ENCODE assay signal across 10 cellular contexts in the genomic region with DNA sequence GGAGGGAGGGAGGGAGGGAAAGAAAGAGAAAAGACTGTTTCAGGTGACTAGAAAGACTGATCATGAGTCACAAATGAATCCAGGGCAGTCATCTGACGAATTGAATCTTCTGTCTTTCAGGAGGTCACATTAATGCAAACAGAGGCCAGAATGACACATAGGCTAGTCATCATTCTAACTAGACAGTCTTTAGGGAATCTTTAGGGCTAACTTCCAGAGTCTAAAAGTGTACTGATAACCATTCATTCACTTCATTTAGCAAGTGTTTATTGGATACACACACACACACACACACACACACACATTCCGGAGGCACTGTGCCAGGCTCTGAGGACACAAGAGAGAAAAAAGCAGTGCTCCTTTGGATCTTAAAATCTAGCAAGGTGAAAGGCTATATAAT.
DNase-seq lines count a peak whose midpoint lies in the region; TF ChIP-seq lines count a peak whose summit lies in the region.
"Had no signal": no experiment of that assay in that cellular context is flagged by ENCODE, and none has a peak within 500 bp of the region (broad histone marks: within the 10 kb centered on the region; RNA-seq: fewer than 3 reads in every experiment).

No MANE protein-coding gene starts in this region.

- H3K9me3 ChIP-seq in breast epithelium = no peaks in the 10 kb centered on the region

- peaks cover 10% of the 10 kb centered on the region for H3K27me3 Mint-ChIP-seq in activated T-cell treated with anti-CD3 and anti-CD28 coated beads, Interleukin-2, amount 50 U/mL, for 24 hours

- H3K36me3 Mint-ChIP-seq in activated T-cell treated with anti-CD3 and anti-CD28 coated beads, Interleukin-2, amount 50 U/mL, for 24 hours (ENCODE audit: low read depth) = no peaks in the 10 kb centered on the region

- no peak for TF ChIP-seq POLR2A in breast epithelium (IDR thresholded peaks at IDR 0.05)

- no peaks in the 10 kb centered on the region for H3K27me3 ChIP-seq in breast epithelium

- no peaks in the 10 kb centered on the region for H3K4me1 Mint-ChIP-seq in activated T-cell treated with anti-CD3 and anti-CD28 coated beads, Interleukin-2, amount 50 U/mL, for 24 hours (ENCODE audit: low read depth)

- DNase-seq in EH (ENCODE audit: low read depth) (peak; percentile 87), HS-27A (ENCODE audit: low read depth) (peak; percentile 60), breast epithelium (ENCODE audit: low spot score in 2 of 2) (no peak), non-pigmented ciliary epithelial cell (ENCODE audit: low read depth) (peak; percentile 68), Ammon's horn (ENCODE audit: low spot score) (no peak), middle frontal gyrus (ENCODE audit: extremely low spot score, low spot score) (no peak), activated gamma-delta T cell (lab: John Stamatoyannopoulos, UW) (no peak)
- no peak for DNase-seq in activated T-cell treated with anti-CD3 and anti-CD28 coated beads, Interleukin-2, amount 50 U/mL, for 24 hours
- DNase-seq: PC-9 had no signal

- intact Hi-C loops in breast epithelium (cut with DNase I; ENCODE audit: low total_unique reads) = no loop called here

- H3K27ac ChIP-seq in breast epithelium = peak overlapping the region; percentile 25 to 32
- H3K27ac ChIP-seq: PC-9 had no signal

- H3K4me3 Mint-ChIP-seq in activated T-cell treated with anti-CD3 and anti-CD28 coated beads, Interleukin-2, amount 50 U/mL, for 24 hours = no peak overlapping the region

- no peaks in the 10 kb centered on the region for H3K9me3 Mint-ChIP-seq in activated T-cell treated with anti-CD3 and anti-CD28 coated beads, Interleukin-2, amount 50 U/mL, for 24 hours
- H3K9me3 Mint-ChIP-seq: activated T-helper 2 cell treated with anti-CD3 and anti-CD28 coated beads, Interferon-gamma antibody, Interleukin-2, Interleukin-4, amounts not matched to agents 10 μg/mL and 5 μg/mL and 100 μg/mL, durations not matched to agents 14 hours and 24 hours and 36 hours had no signal

- no peak overlapping the region for H3K4me3 ChIP-seq in breast epithelium
- H3K4me3 ChIP-seq: PC-9 had no signal

- H3K36me3 ChIP-seq in breast epithelium = no peaks in the 10 kb centered on the region

- H3K27ac Mint-ChIP-seq in activated T-cell treated with anti-CD3 and anti-CD28 coated beads, Interleukin-2, amount 50 U/mL, for 24 hours = no peak overlapping the region
- H3K27ac Mint-ChIP-seq: activated T-helper 2 cell treated with anti-CD3 and anti-CD28 coated beads, Interferon-gamma antibody, Interleukin-2, Interleukin-4, amounts not matched to agents 10 μg/mL and 5 μg/mL and 100 μg/mL, durations not matched to agents 14 hours and 24 hours and 36 hours had no signal

- no peak for TF ChIP-seq CTCF in breast epithelium (IDR thresholded peaks at IDR 0.05)

- H3K4me1 ChIP-seq in breast epithelium = no peaks in the 10 kb centered on the region

Comparison
In these comparisons a context has a peak if more than half of its experiments do, and no peak if none do; other contexts are left out.
1. DNase-seq: peak in EH (single experiment), HS-27A (single experiment) and non-pigmented ciliary epithelial cell (single experiment); none in breast epithelium (0 of 2), activated T-cell treated with anti-CD3 and anti-CD28 coated beads, Interleukin-2, amount 50 U/mL, for 24 hours (single experiment), Ammon's horn (single experiment), middle frontal gyrus (single experiment) and activated gamma-delta T cell (single experiment).